24 cellular contexts compared by ENCODE assay signal in the genomic region with DNA sequence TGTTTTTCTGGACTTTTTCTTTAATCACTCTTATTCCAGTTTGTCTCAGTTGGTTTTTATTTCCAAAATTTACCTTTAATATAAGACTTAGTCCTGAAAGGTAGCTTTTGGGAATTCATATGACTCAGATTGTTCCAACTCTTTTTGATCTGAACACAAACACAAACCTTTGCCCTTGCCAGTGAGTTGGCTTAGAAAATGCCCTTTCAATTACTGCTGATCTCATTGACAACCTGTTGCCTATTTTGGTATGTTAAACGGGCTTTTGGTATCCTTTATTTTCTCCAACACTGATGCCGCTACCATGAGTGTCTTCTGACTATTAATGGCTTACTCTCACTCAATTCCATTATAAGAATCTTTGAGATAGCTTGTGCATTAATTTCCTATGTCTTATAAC.
"Had no signal": no experiment of that assay in that cellular context is flagged by ENCODE, and none has a peak within 500 bp of the region (broad histone marks: within the 10 kb centered on the region; RNA-seq: fewer than 3 reads in every experiment).

No MANE protein-coding gene starts in this region.

- H3K4me1 Mint-ChIP-seq: stimulated activated memory B cell treated with anti-CD40 and anti-IgM and Interleukin-4, amounts not matched to agents 10 μg/mL and 1 μg/mL and 100 μg/mL, for 72 hours had no signal

- H3K4me3 ChIP-seq: esophagus muscularis mucosa, gastroesophageal sphincter, heart right ventricle, lower lobe of right lung, right atrium auricular region, sigmoid colon, spleen, suprapubic skin, transverse colon, upper lobe of right lung, uterus had no signal

- H3K36me3 ChIP-seq: esophagus muscularis mucosa, gastroesophageal sphincter, heart right ventricle, lower lobe of right lung, right atrium auricular region, sigmoid colon, spleen, suprapubic skin, transverse colon, upper lobe of right lung, uterus had no signal

- H3K9me3 ChIP-seq: esophagus muscularis mucosa, gastroesophageal sphincter, lower lobe of right lung, right atrium auricular region, sigmoid colon, suprapubic skin, transverse colon, upper lobe of right lung, uterus had no signal

- H3K79me2 ChIP-seq: parathyroid adenoma had no signal

- H3K4me1 ChIP-seq: esophagus muscularis mucosa, foreskin keratinocyte, gastroesophageal sphincter, heart right ventricle, lower lobe of right lung, parathyroid adenoma, right atrium auricular region, sigmoid colon, spleen, suprapubic skin, transverse colon, upper lobe of right lung had no signal

- H3K36me3 Mint-ChIP-seq: naive thymus-derived CD8-positive, alpha-beta T cell; stimulated activated memory B cell treated with anti-CD40 and anti-IgM and Interleukin-4, amounts not matched to agents 10 μg/mL and 1 μg/mL and 100 μg/mL, for 72 hours had no signal

- ATAC-seq: foreskin keratinocyte; gastroesophageal sphincter; heart right ventricle; left colon; left ventricle myocardium superior; lower lobe of right lung; naive thymus-derived CD8-positive, alpha-beta T cell; stimulated activated memory B cell treated with anti-CD40 and anti-IgM and Interleukin-4, amounts not matched to agents 10 μg/mL and 1 μg/mL and 100 μg/mL, for 72 hours; upper lobe of right lung had no signal

- H3K27ac Mint-ChIP-seq: dendritic cell treated with granulocyte-macrophage colony-stimulating factor and Interleukin-4, amounts not matched to agents 40 ng/mL and 50 ng/mL, for 4 days; naive thymus-derived CD8-positive, alpha-beta T cell; progenitor cell of endocrine pancreas; stimulated activated memory B cell treated with anti-CD40 and anti-IgM and Interleukin-4, amounts not matched to agents 10 μg/mL and 1 μg/mL and 100 μg/mL, for 72 hours; stimulated activated naive CD8-positive, alpha-beta T cell treated with anti-CD3 and anti-CD28 coated beads, Interleukin-15, Interleukin-2, amounts not matched to agents 100 ng/mL and 50 ng/mL, for 24 hours had no signal

- H3K27ac ChIP-seq: esophagus muscularis mucosa, foreskin keratinocyte, gastroesophageal sphincter, heart right ventricle, lower lobe of right lung, parathyroid adenoma, right atrium auricular region, sigmoid colon, spleen, suprapubic skin, transverse colon, upper lobe of right lung, uterus had no signal

- H3K27me3 Mint-ChIP-seq: dendritic cell treated with granulocyte-macrophage colony-stimulating factor and Interleukin-4, amounts not matched to agents 40 ng/mL and 50 ng/mL, for 4 days; progenitor cell of endocrine pancreas; stimulated activated memory B cell treated with anti-CD40 and anti-IgM and Interleukin-4, amounts not matched to agents 10 μg/mL and 1 μg/mL and 100 μg/mL, for 72 hours; stimulated activated naive CD8-positive, alpha-beta T cell treated with anti-CD3 and anti-CD28 coated beads, Interleukin-15, Interleukin-2, amounts not matched to agents 100 ng/mL and 50 ng/mL, for 24 hours had no signal

- DNase-seq: effector memory CD4-positive, alpha-beta T cell; foreskin keratinocyte; heart right ventricle; hippocampal formation; left colon; left ventricle myocardium superior; lower lobe of right lung; naive thymus-derived CD8-positive, alpha-beta T cell; occipital lobe; sigmoid colon; spleen; stimulated activated CD4-positive, alpha-beta T cell treated with anti-CD3 and anti-CD28 coated beads, Interleukin-4, amount 100 ng/mL, for 4 hours; transverse colon; upper lobe of right lung; uterus had no signal

- H3K4me3 Mint-ChIP-seq: dendritic cell treated with granulocyte-macrophage colony-stimulating factor and Interleukin-4, amounts not matched to agents 40 ng/mL and 50 ng/mL, for 4 days; naive thymus-derived CD8-positive, alpha-beta T cell; stimulated activated memory B cell treated with anti-CD40 and anti-IgM and Interleukin-4, amounts not matched to agents 10 μg/mL and 1 μg/mL and 100 μg/mL, for 72 hours; stimulated activated naive CD8-positive, alpha-beta T cell treated with anti-CD3 and anti-CD28 coated beads, Interleukin-15, Interleukin-2, amounts not matched to agents 100 ng/mL and 50 ng/mL, for 24 hours had no signal

- H3K27me3 ChIP-seq: esophagus muscularis mucosa, foreskin keratinocyte, gastroesophageal sphincter, heart right ventricle, right atrium auricular region, sigmoid colon, spleen, suprapubic skin, transverse colon, upper lobe of right lung, uterus had no signal

- H3K9ac ChIP-seq: parathyroid adenoma had no signal

- H2AFZ ChIP-seq: parathyroid adenoma had no signal
